Comparison of ENCODE assay signal across 9 cellular contexts in the genomic region with DNA sequence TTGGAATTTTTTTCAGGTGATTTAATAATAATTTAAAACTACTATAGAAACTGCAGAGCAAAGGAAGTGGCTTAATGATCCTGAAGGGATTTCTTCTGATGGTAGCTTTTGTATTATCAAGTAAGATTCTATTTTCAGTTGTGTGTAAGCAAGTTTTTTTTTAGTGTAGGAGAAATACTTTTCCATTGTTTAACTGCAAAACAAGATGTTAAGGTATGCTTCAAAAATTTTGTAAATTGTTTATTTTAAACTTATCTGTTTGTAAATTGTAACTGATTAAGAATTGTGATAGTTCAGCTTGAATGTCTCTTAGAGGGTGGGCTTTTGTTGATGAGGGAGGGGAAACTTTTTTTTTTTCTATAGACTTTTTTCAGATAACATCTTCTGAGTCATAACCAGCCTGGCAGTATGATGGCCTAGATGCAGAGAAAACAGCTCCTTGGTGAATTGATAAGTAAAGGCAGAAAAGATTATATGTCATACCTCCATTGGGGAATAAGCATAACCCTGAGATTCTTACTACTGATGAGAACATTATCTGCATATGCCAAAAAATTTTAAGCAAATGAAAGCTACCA. TPM values are rescaled to one million over a fixed set of nuclear protein-coding genes. Genes with fewer than 3 reads are reported as not detected.
DNase-seq lines count a peak whose midpoint lies in the region; ATAC-seq, FAIRE-seq and TF ChIP-seq lines count a peak whose summit lies in the region.
"Had no signal": no experiment of that assay in that cellular context is flagged by ENCODE, and none has a peak within 500 bp of the region (broad histone marks: within the 10 kb centered on the region; RNA-seq: fewer than 3 reads in every experiment).

No MANE protein-coding gene starts in this region.

- H3K4me1 ChIP-seq in ovary (ENCODE audit: insufficient read depth) = peaks cover 2% of the 10 kb centered on the region

- H3K27ac ChIP-seq in epithelial cell of prostate = peak overlapping the region; percentile 100
- peak overlapping the region; percentile 91 to 94 for H3K27ac ChIP-seq in ovary

- TF ChIP-seq POLR2A in ovary (IDR thresholded peaks at IDR 0.05) = no peak

- peak overlapping the region; percentile 82 for H3K4me3 ChIP-seq in ovary

- in situ Hi-C loops in Caki2 (cut with HindIII; ENCODE audit: low pct_unique_long_range_greater_than_20kb, low sequenced_read_pairs) = no loop called here

- intact Hi-C loops in ovary (cut with DNase I) = no loop called here

- FAIRE-seq in GM19239 (lab: Jason Lieb, UNC) = no peak

- TF ChIP-seq EP300 in ovary (IDR thresholded peaks at IDR 0.05) = no peak

- no peaks in the 10 kb centered on the region for H3K27me3 ChIP-seq in ovary

- no peaks in the 10 kb centered on the region for H3K9me3 ChIP-seq in ovary

- ATAC-seq in GM19035 (IDR thresholded peaks at IDR 0.05; ENCODE audit: unreplicated experiment) = no peak

- H3K36me3 ChIP-seq in ovary = peaks cover 3% of the 10 kb centered on the region

- DNase-seq in Caki2 (ENCODE audit: low read depth) (peak; percentile 62), NCI-H69 (lab: John Stamatoyannopoulos, UW) (peak; percentile 57), epithelial cell of prostate (ENCODE audit: low read depth, low spot score) (no peak), ovary (no peak), T-helper 9 cell (no peak), GM19239 (ENCODE audit: insufficient read length, low spot score) (no peak), DMS53 treated with DMSO at 0.1 percent for 48 hours (lab: John Stamatoyannopoulos, UW; ENCODE audit: unreplicated experiment) (no peak)
- DNase-seq: activated CD4-positive, alpha-beta T cell treated with anti-CD3 and anti-CD28 coated beads for 4 hours had no signal

- no peak for TF ChIP-seq CTCF in ovary (IDR thresholded peaks at IDR 0.05)

RNA-seq across cellular contexts. Expression of gene MALAT1, which starts 3.5 kb away (rescaled TPM):
- 107 and 234 TPM in 2 replicates for total RNA-seq in Caki2 (2014; rRNA removed; shearing (Covaris generic); ENCODE audit: low replicate concordance)
- over 10,000 TPM in 4 of 7 donors, 1,000 to 10,000 TPM in 3; 4,813 to 13,132 (median 10,519) TPM for total RNA-seq in ovary
- polyA plus RNA-seq in ovary = 100 to 1,000 TPM; 396 to 616 TPM

RNA-seq across cellular contexts. Expression of gene SCYL1, which starts 22.5 kb away (rescaled TPM):
- 42.2 and 58.0 TPM in 2 replicates for total RNA-seq in Caki2 (2014; rRNA removed; shearing (Covaris generic); ENCODE audit: low replicate concordance)
- 100 to 1,000 TPM in 1 of 7 donors, 10 to 100 TPM in 6; 59.0 to 118 (median 96.2) TPM for total RNA-seq in ovary
- polyA plus RNA-seq in ovary = 10 to 100 TPM; 11.7 to 71.6 TPM

RNA-seq across cellular contexts. Expression of gene LTBP3, which starts 55.8 kb away (rescaled TPM):
- 74.6 and 77.7 TPM in 2 replicates for total RNA-seq in Caki2 (2014; rRNA removed; shearing (Covaris generic); ENCODE audit: low replicate concordance)
- 100 to 1,000 TPM; 143 to 292 (median 198) TPM for total RNA-seq in ovary
- 100 to 1,000 TPM in 1 of 2 donors, 10 to 100 TPM in 1; 35.9 to 130 TPM for polyA plus RNA-seq in ovary

Comparison
In these comparisons a context has a peak if more than half of its experiments do, and no peak if none do; other contexts are left out.
1. DNase-seq: peak in Caki2 (single experiment) and NCI-H69 (single experiment); none in epithelial cell of prostate (single experiment), ovary (0 of 5), T-helper 9 cell (single experiment), GM19239 (single experiment) and DMS53 treated with DMSO at 0.1 percent for 48 hours (single experiment).
2. RNA of gene MALAT1, which starts 3.5 kb away (total RNA-seq): 4,813 to 13,132 TPM in ovary; 107 to 234 TPM in Caki2; every median in the first group is over 10 times any median in the second.